Comparison of ENCODE assay signal across 17 cellular contexts in the genomic region with DNA sequence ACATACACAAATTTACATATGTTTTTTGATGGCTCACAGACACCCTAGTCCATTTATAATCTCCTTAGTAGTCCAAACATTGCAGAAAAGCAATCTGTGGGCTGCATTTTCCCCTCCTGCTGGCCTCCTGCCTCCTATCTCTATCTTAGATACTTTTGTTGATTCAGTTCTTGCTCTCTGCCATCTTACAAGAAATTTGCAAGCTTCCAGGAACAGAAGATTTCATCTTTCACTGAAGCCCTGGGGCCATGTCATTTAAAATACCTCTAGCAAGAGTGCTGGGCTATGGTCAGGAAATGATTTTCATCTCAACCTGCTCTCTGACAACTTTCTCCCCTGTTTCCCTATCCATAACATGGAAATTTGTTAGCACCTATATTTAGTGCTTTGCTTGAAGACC. TPM values are rescaled to one million over a fixed set of nuclear protein-coding genes. Genes with fewer than 3 reads are reported as not detected.
DNase-seq lines count a peak whose midpoint lies in the region; ATAC-seq lines count a peak whose summit lies in the region.
"Had no signal": no experiment of that assay in that cellular context is flagged by ENCODE, and none has a peak within 500 bp of the region (broad histone marks: within the 10 kb centered on the region; RNA-seq: fewer than 3 reads in every experiment).

No MANE protein-coding gene starts in this region.

- no peaks in the 10 kb centered on the region for H3K79me2 ChIP-seq in trophoblast cell (ENCODE audit: control insufficient read depth, insufficient read depth, low read length, poor library complexity)

- H4K91ac ChIP-seq in trophoblast cell (ENCODE audit: low read depth, low read length), result no peak overlapping the region

- intact Hi-C loops in activated T-helper 2 cell treated with anti-CD3 and anti-CD28 coated beads, Interferon-gamma antibody, Interleukin-2, Interleukin-4, amounts not matched to agents 10 μg/mL and 5 μg/mL and 100 μg/mL, durations not matched to agents 14 hours and 24 hours and 36 hours (cut with micrococcal nuclease), result loop anchor here (1.0 to 2.0 kb wide), 2 partner anchors 17 to 35 kb away; no protein-coding TSS in a partner anchor
- intact Hi-C loops in activated T-helper 1 cell treated with anti-CD3 and anti-CD28 coated beads, Interleukin-12 subunit alpha, Interleukin-12 subunit beta, Interleukin-2, Interleukin-4 antibody, amounts not matched to agents 30 ng/mL and 10 ng/mL and 1 ng/mL, durations not matched to agents 14 hours and 24 hours and 36 hours (cut with micrococcal nuclease), result no loop called here
- intact Hi-C loops in cardiac septum (cut with DNase I), result no loop called here

- no peak overlapping the region for H2AFZ ChIP-seq in trophoblast cell (ENCODE audit: insufficient read depth, low read length, poor library complexity)
- H2AFZ ChIP-seq: GM23338 had no signal

- H2BK5ac ChIP-seq in trophoblast cell (ENCODE audit: low read depth, low read length, poor library complexity), result no peak overlapping the region

- no peak overlapping the region for H3K4ac ChIP-seq in trophoblast cell (ENCODE audit: low read depth, low read length)

- no peaks in the 10 kb centered on the region for H3K79me1 ChIP-seq in trophoblast cell (ENCODE audit: low read length)

- H3K36me3 ChIP-seq in trophoblast cell (ENCODE audit: control insufficient read depth in 1 of 2, insufficient read depth in 2 of 2, low read length in 2 of 2), result no peaks in the 10 kb centered on the region

- DNase-seq in activated T-cell treated with anti-CD3 and anti-CD28 coated beads, Interleukin-2, amount 50 U/mL, for 72 hours, result no peak
- no peak for DNase-seq in activated T-cell treated with anti-CD3 and anti-CD28 coated beads, Interleukin-2, amount 50 U/mL, for 24 hours
- no peak for DNase-seq in activated T-helper 2 cell treated with anti-CD3 and anti-CD28 coated beads, Interferon-gamma antibody, Interleukin-2, Interleukin-4, amounts not matched to agents 10 μg/mL and 5 μg/mL and 100 μg/mL, durations not matched to agents 14 hours and 24 hours and 36 hours (ENCODE audit: low spot score)
- DNase-seq in trophoblast cell (peak; percentile 78 to 93), cardiac septum (ENCODE audit: low spot score) (no peak)
- DNase-seq in activated T-helper 1 cell treated with anti-CD3 and anti-CD28 coated beads, Interleukin-12 subunit alpha, Interleukin-12 subunit beta, Interleukin-2, Interleukin-4 antibody, amounts not matched to agents 30 ng/mL and 10 ng/mL and 1 ng/mL, durations not matched to agents 14 hours and 24 hours and 36 hours (ENCODE audit: low spot score), result no peak
- DNase-seq: C1 segment of cervical spinal cord; Calu3; CD4-positive, alpha-beta memory T cell; COR-L47; DMS53; DMS79 treated with DMSO at 0.1 percent for 48 hours; GF-D8; H9 had no signal

- no peak overlapping the region for H3K4me3 ChIP-seq in trophoblast cell (ENCODE audit: low read depth, low read length)
- H3K4me3 ChIP-seq: GM23338 had no signal

- no peak overlapping the region for H3K18ac ChIP-seq in trophoblast cell (ENCODE audit: low read length)

- no peaks in the 10 kb centered on the region for H3K4me1 ChIP-seq in trophoblast cell (ENCODE audit: control insufficient read depth in 1 of 2, insufficient read depth in 2 of 2, low read length in 2 of 2)

- H3K9ac ChIP-seq in trophoblast cell (ENCODE audit: low read length), result no peak overlapping the region

- no peak overlapping the region for H2BK12ac ChIP-seq in trophoblast cell (ENCODE audit: low read length)

- H3K23ac ChIP-seq in trophoblast cell (ENCODE audit: low read length), result no peak overlapping the region

- peaks cover 8% of the 10 kb centered on the region for H3K4me1 Mint-ChIP-seq in activated T-cell treated with anti-CD3 and anti-CD28 coated beads, Interleukin-2, amount 50 U/mL, for 72 hours (ENCODE audit: low read depth)
- H3K4me1 Mint-ChIP-seq in activated T-cell treated with anti-CD3 and anti-CD28 coated beads, Interleukin-2, amount 50 U/mL, for 24 hours (ENCODE audit: low read depth), result peaks cover 9% of the 10 kb centered on the region
- peaks cover 43% of the 10 kb centered on the region for H3K4me1 Mint-ChIP-seq in activated T-helper 2 cell treated with anti-CD3 and anti-CD28 coated beads, Interferon-gamma antibody, Interleukin-2, Interleukin-4, amounts not matched to agents 10 μg/mL and 5 μg/mL and 100 μg/mL, durations not matched to agents 14 hours and 24 hours and 36 hours (ENCODE audit: low read depth)
- peaks cover 30% of the 10 kb centered on the region for H3K4me1 Mint-ChIP-seq in activated T-helper 1 cell treated with anti-CD3 and anti-CD28 coated beads, Interleukin-12 subunit alpha, Interleukin-12 subunit beta, Interleukin-2, Interleukin-4 antibody, amounts not matched to agents 30 ng/mL and 10 ng/mL and 1 ng/mL, durations not matched to agents 14 hours and 24 hours and 36 hours (ENCODE audit: low read depth)
- H3K4me1 Mint-ChIP-seq: GM23338 had no signal

- H2BK120ac ChIP-seq in trophoblast cell (ENCODE audit: insufficient read depth, low read length, poor library complexity), result no peak overlapping the region

- peak; percentile 22 for ATAC-seq in activated T-cell treated with anti-CD3 and anti-CD28 coated beads, Interleukin-2, amount 50 U/mL, for 72 hours (replicated peaks in 1 of 2)
- ATAC-seq: GM23338, HCT116 had no signal

- no peak overlapping the region for H4K8ac ChIP-seq in trophoblast cell (ENCODE audit: low read depth, low read length)

- no peak overlapping the region for H3K27ac ChIP-seq in trophoblast cell (ENCODE audit: low read depth, low read length)

- H4K12ac ChIP-seq in trophoblast cell (ENCODE audit: low read depth, low read length), result no peak overlapping the region

- H3K27ac Mint-ChIP-seq in activated T-cell treated with anti-CD3 and anti-CD28 coated beads, Interleukin-2, amount 50 U/mL, for 72 hours, result no peak overlapping the region
- H3K27ac Mint-ChIP-seq in activated T-cell treated with anti-CD3 and anti-CD28 coated beads, Interleukin-2, amount 50 U/mL, for 24 hours, result no peak overlapping the region
- H3K27ac Mint-ChIP-seq in activated T-helper 2 cell treated with anti-CD3 and anti-CD28 coated beads, Interferon-gamma antibody, Interleukin-2, Interleukin-4, amounts not matched to agents 10 μg/mL and 5 μg/mL and 100 μg/mL, durations not matched to agents 14 hours and 24 hours and 36 hours, result peak overlapping the region; percentile 69
- no peak overlapping the region for H3K27ac Mint-ChIP-seq in activated T-helper 1 cell treated with anti-CD3 and anti-CD28 coated beads, Interleukin-12 subunit alpha, Interleukin-12 subunit beta, Interleukin-2, Interleukin-4 antibody, amounts not matched to agents 30 ng/mL and 10 ng/mL and 1 ng/mL, durations not matched to agents 14 hours and 24 hours and 36 hours
- H3K27ac Mint-ChIP-seq: GM23338, H9 had no signal

- H3K9me3 Mint-ChIP-seq in activated T-cell treated with anti-CD3 and anti-CD28 coated beads, Interleukin-2, amount 50 U/mL, for 72 hours, result no peaks in the 10 kb centered on the region
- H3K9me3 Mint-ChIP-seq in activated T-cell treated with anti-CD3 and anti-CD28 coated beads, Interleukin-2, amount 50 U/mL, for 24 hours, result peaks cover 8% of the 10 kb centered on the region
- H3K9me3 Mint-ChIP-seq in activated T-helper 2 cell treated with anti-CD3 and anti-CD28 coated beads, Interferon-gamma antibody, Interleukin-2, Interleukin-4, amounts not matched to agents 10 μg/mL and 5 μg/mL and 100 μg/mL, durations not matched to agents 14 hours and 24 hours and 36 hours, result peaks cover 4% of the 10 kb centered on the region
- H3K9me3 Mint-ChIP-seq in activated T-helper 1 cell treated with anti-CD3 and anti-CD28 coated beads, Interleukin-12 subunit alpha, Interleukin-12 subunit beta, Interleukin-2, Interleukin-4 antibody, amounts not matched to agents 30 ng/mL and 10 ng/mL and 1 ng/mL, durations not matched to agents 14 hours and 24 hours and 36 hours, result peaks cover 7% of the 10 kb centered on the region

- H3K27me3 Mint-ChIP-seq in activated T-cell treated with anti-CD3 and anti-CD28 coated beads, Interleukin-2, amount 50 U/mL, for 72 hours (ENCODE audit: low read depth), result no peaks in the 10 kb centered on the region
- no peaks in the 10 kb centered on the region for H3K27me3 Mint-ChIP-seq in activated T-cell treated with anti-CD3 and anti-CD28 coated beads, Interleukin-2, amount 50 U/mL, for 24 hours
- no peaks in the 10 kb centered on the region for H3K27me3 Mint-ChIP-seq in activated T-helper 2 cell treated with anti-CD3 and anti-CD28 coated beads, Interferon-gamma antibody, Interleukin-2, Interleukin-4, amounts not matched to agents 10 μg/mL and 5 μg/mL and 100 μg/mL, durations not matched to agents 14 hours and 24 hours and 36 hours (ENCODE audit: low read depth)
- no peaks in the 10 kb centered on the region for H3K27me3 Mint-ChIP-seq in activated T-helper 1 cell treated with anti-CD3 and anti-CD28 coated beads, Interleukin-12 subunit alpha, Interleukin-12 subunit beta, Interleukin-2, Interleukin-4 antibody, amounts not matched to agents 30 ng/mL and 10 ng/mL and 1 ng/mL, durations not matched to agents 14 hours and 24 hours and 36 hours (ENCODE audit: insufficient read depth)
- H3K27me3 Mint-ChIP-seq: CD4-positive, alpha-beta memory T cell had no signal

- H3K27me3 ChIP-seq in trophoblast cell (ENCODE audit: insufficient read depth, low read length), result no peaks in the 10 kb centered on the region

- no peaks in the 10 kb centered on the region for H3K9me3 ChIP-seq in trophoblast cell (ENCODE audit: insufficient read depth, low read depth, low read length)

- no peak overlapping the region for H3K4me3 Mint-ChIP-seq in activated T-cell treated with anti-CD3 and anti-CD28 coated beads, Interleukin-2, amount 50 U/mL, for 72 hours
- no peak overlapping the region for H3K4me3 Mint-ChIP-seq in activated T-cell treated with anti-CD3 and anti-CD28 coated beads, Interleukin-2, amount 50 U/mL, for 24 hours
- H3K4me3 Mint-ChIP-seq in activated T-helper 2 cell treated with anti-CD3 and anti-CD28 coated beads, Interferon-gamma antibody, Interleukin-2, Interleukin-4, amounts not matched to agents 10 μg/mL and 5 μg/mL and 100 μg/mL, durations not matched to agents 14 hours and 24 hours and 36 hours (ENCODE audit: low read depth), result no peak overlapping the region
- no peak overlapping the region for H3K4me3 Mint-ChIP-seq in activated T-helper 1 cell treated with anti-CD3 and anti-CD28 coated beads, Interleukin-12 subunit alpha, Interleukin-12 subunit beta, Interleukin-2, Interleukin-4 antibody, amounts not matched to agents 30 ng/mL and 10 ng/mL and 1 ng/mL, durations not matched to agents 14 hours and 24 hours and 36 hours
- H3K4me3 Mint-ChIP-seq: CD4-positive, alpha-beta memory T cell; GM23338; H9 had no signal

- no peak overlapping the region for H3K14ac ChIP-seq in trophoblast cell (ENCODE audit: low read length)

- H2AK5ac ChIP-seq in trophoblast cell (ENCODE audit: low read length), result no peak overlapping the region

- H3K36me3 Mint-ChIP-seq in activated T-cell treated with anti-CD3 and anti-CD28 coated beads, Interleukin-2, amount 50 U/mL, for 72 hours (ENCODE audit: insufficient read depth in 2 of 2), result peaks cover 0 to 1% of the 10 kb centered on the region in 2 donors
- H3K36me3 Mint-ChIP-seq in activated T-cell treated with anti-CD3 and anti-CD28 coated beads, Interleukin-2, amount 50 U/mL, for 24 hours (ENCODE audit: low read depth), result no peaks in the 10 kb centered on the region
- H3K36me3 Mint-ChIP-seq in activated T-helper 2 cell treated with anti-CD3 and anti-CD28 coated beads, Interferon-gamma antibody, Interleukin-2, Interleukin-4, amounts not matched to agents 10 μg/mL and 5 μg/mL and 100 μg/mL, durations not matched to agents 14 hours and 24 hours and 36 hours (ENCODE audit: low read depth), result peaks cover 6% of the 10 kb centered on the region
- peaks cover 2% of the 10 kb centered on the region for H3K36me3 Mint-ChIP-seq in activated T-helper 1 cell treated with anti-CD3 and anti-CD28 coated beads, Interleukin-12 subunit alpha, Interleukin-12 subunit beta, Interleukin-2, Interleukin-4 antibody, amounts not matched to agents 30 ng/mL and 10 ng/mL and 1 ng/mL, durations not matched to agents 14 hours and 24 hours and 36 hours (ENCODE audit: low read depth)
- H3K36me3 Mint-ChIP-seq: CD4-positive, alpha-beta memory T cell had no signal

- no peak overlapping the region for H3K4me2 ChIP-seq in trophoblast cell (ENCODE audit: low read length)
- H3K4me2 ChIP-seq: GM23338 had no signal

RNA-seq across cellular contexts. Expression of gene DUSP10, which starts 50.6 kb away (rescaled TPM):
- total RNA-seq in activated T-cell treated with anti-CD3 and anti-CD28 coated beads, Interleukin-2, amount 50 U/mL, for 72 hours, result 10 to 100 TPM; 14.3 TPM
- total RNA-seq in activated T-helper 2 cell treated with anti-CD3 and anti-CD28 coated beads, Interferon-gamma antibody, Interleukin-2, Interleukin-4, amounts not matched to agents 10 μg/mL and 5 μg/mL and 100 μg/mL, durations not matched to agents 14 hours and 24 hours and 36 hours, result 21.0 and 21.7 TPM in 2 replicates
- 6.5 and 6.6 TPM in 2 replicates for polyA plus RNA-seq in trophoblast cell (2013)
- 19.2 and 19.4 TPM in 2 replicates for total RNA-seq in activated T-helper 1 cell treated with anti-CD3 and anti-CD28 coated beads, Interleukin-12 subunit alpha, Interleukin-12 subunit beta, Interleukin-2, Interleukin-4 antibody, amounts not matched to agents 30 ng/mL and 10 ng/mL and 1 ng/mL, durations not matched to agents 14 hours and 24 hours and 36 hours
- 2.8 TPM for total RNA-seq in cardiac septum
- total RNA-seq: G401 had no signal

Comparison
In these comparisons a context has a peak if more than half of its experiments do, and no peak if none do; other contexts are left out.
1. DNase-seq: peak in trophoblast cell (2 of 2); none in activated T-cell treated with anti-CD3 and anti-CD28 coated beads, Interleukin-2, amount 50 U/mL, for 72 hours (0 of 2), activated T-cell treated with anti-CD3 and anti-CD28 coated beads, Interleukin-2, amount 50 U/mL, for 24 hours (single experiment), activated T-helper 2 cell treated with anti-CD3 and anti-CD28 coated beads, Interferon-gamma antibody, Interleukin-2, Interleukin-4, amounts not matched to agents 10 μg/mL and 5 μg/mL and 100 μg/mL, durations not matched to agents 14 hours and 24 hours and 36 hours (single experiment), activated T-helper 1 cell treated with anti-CD3 and anti-CD28 coated beads, Interleukin-12 subunit alpha, Interleukin-12 subunit beta, Interleukin-2, Interleukin-4 antibody, amounts not matched to agents 30 ng/mL and 10 ng/mL and 1 ng/mL, durations not matched to agents 14 hours and 24 hours and 36 hours (single experiment) and cardiac septum (single experiment).